In genomic region chr2:129929321-129930290, GRCh38 we compare ENCODE assay signal across 1 cellular context.
TF ChIP-seq lines count a peak whose summit lies in the region.

No MANE protein-coding gene starts in this region.

TF ChIP-seq in SK-N-SH, 30 proteins besides CTCF, POLR2A, EP300 and RAD21 (continued from another document):
- TF ChIP-seq ZBTB33 (IDR thresholded peaks at IDR 0.05; ENCODE audit: borderline replicate concordance, low read depth) (no peak), POLR2AphosphoS5 (IDR thresholded peaks at IDR 0.05; ENCODE audit: low read depth, low read length) (0 out of 2 replicates have a peak, but pooled peaks have one; percentile 18), PBX3 (IDR thresholded peaks at IDR 0.05) (no peak), MXI1 (IDR thresholded peaks at IDR 0.05; ENCODE audit: low read depth, low read length) (0 out of 2 replicates have a peak, but pooled peaks have one; percentile 52), NFIC (IDR thresholded peaks at IDR 0.05; ENCODE audit: borderline replicate concordance) (no peak), FOXM1 (IDR thresholded peaks at IDR 0.05; ENCODE audit: low read depth) (no peak), EZH2phosphoT487 (IDR thresholded peaks at IDR 0.05; ENCODE audit: borderline replicate concordance, low read depth) (no peak), GATA2 (CRISPR knock-in tag; IDR thresholded peaks at IDR 0.05) (peak; percentile 55)
